Comparison of ENCODE assay signal across 9 cellular contexts in the genomic region with DNA sequence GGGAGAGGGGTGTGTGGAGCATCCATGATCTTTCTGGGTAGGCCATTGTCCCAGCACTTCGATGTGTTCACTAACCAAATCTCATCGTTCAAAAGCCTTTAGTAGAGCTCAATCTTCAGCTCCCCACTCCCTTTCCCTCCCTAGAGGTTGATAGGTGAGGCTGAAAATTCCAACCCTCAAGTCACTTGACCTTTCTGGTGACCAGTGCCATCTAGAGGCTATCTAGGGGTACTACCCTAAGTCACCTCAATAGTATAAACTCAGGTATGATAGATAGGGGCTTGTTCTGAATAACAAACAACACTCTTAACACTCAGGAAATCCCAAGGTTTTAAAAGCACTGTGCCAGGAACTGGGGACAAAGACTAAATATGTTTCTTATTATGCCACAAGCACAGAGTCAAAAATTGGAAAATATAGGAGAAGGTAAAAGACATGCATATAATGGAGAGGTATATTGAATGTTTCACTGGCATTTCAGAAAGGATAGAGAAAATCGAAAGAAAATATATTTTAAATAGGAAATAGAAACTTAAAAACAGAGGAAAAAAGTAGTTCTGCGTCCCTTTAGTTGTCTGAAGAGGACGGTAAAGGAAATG. TPM values are rescaled to one million over a fixed set of nuclear protein-coding genes. Genes with fewer than 3 reads are reported as not detected.
DNase-seq lines count a peak whose midpoint lies in the region; ATAC-seq and TF ChIP-seq lines count a peak whose summit lies in the region.
"Had no signal": no experiment of that assay in that cellular context is flagged by ENCODE, and none has a peak within 500 bp of the region (broad histone marks: within the 10 kb centered on the region; RNA-seq: fewer than 3 reads in every experiment).

No MANE protein-coding gene starts in this region.

- H3K36me3 ChIP-seq in osteoblast (ENCODE audit: insufficient read depth, low read length), result no peaks in the 10 kb centered on the region

- no peak overlapping the region for H3K4me2 ChIP-seq in osteoblast (ENCODE audit: insufficient read depth, low read length)

- no peaks in the 10 kb centered on the region for H3K79me2 ChIP-seq in osteoblast (ENCODE audit: insufficient read depth, low read length)

- H2AFZ ChIP-seq in osteoblast (ENCODE audit: low read length), result no peak overlapping the region

- H3K4me1 ChIP-seq in osteoblast (ENCODE audit: insufficient read depth, low read length), result no peaks in the 10 kb centered on the region

- no peak for DNase-seq in AG04450 (ENCODE audit: low read depth, low spot score)
- peak; percentile 17 for DNase-seq in GM03348 (ENCODE audit: low spot score)
- DNase-seq in KG1 (lab: John Stamatoyannopoulos, UW), result peak; percentile 2
- DNase-seq in SHP77 treated with DMSO at 0.1 percent for 48 hours (lab: John Stamatoyannopoulos, UW), result peak; percentile 3
- peak; percentile 51 for DNase-seq in dermis blood vessel endothelial cell
- DNase-seq in osteoblast (ENCODE audit: insufficient read length, low spot score, missing footprints), result no peak

- TF ChIP-seq CTCF in AG04450 (IDR thresholded peaks at IDR 0.05; ENCODE audit: low read depth, low read length) (peak; percentile 77), osteoblast (IDR thresholded peaks at IDR 0.05; ENCODE audit: extremely low read depth, low read depth, low read length) (peak; percentile 75)

- no peaks in the 10 kb centered on the region for H4K20me1 ChIP-seq in osteoblast (ENCODE audit: insufficient read depth, low read length)

- H3K27me3 ChIP-seq in AG04450 (ENCODE audit: control insufficient read depth, insufficient read depth, low read length) (no peaks in the 10 kb centered on the region), osteoblast (ENCODE audit: insufficient read depth, low read length) (no peaks in the 10 kb centered on the region)

- no peak for ATAC-seq in HG03469 (IDR thresholded peaks at IDR 0.05; ENCODE audit: unreplicated experiment)
- no peak for ATAC-seq in HG02763 (IDR thresholded peaks at IDR 0.05; ENCODE audit: unreplicated experiment)

- POLR2A ChIA-PET in AG04450 (lab: Yijun Ruan, JAX), result no interaction called here

- no peak overlapping the region for H3K4me3 ChIP-seq in AG04450 (ENCODE audit: low read depth, low read length)
- no peak overlapping the region for H3K4me3 ChIP-seq in osteoblast (ENCODE audit: insufficient read depth, low read length)

- H3K27ac ChIP-seq in AG04450 (ENCODE audit: low read depth, low read length) (no peak overlapping the region), osteoblast (ENCODE audit: low read depth, low read length) (no peak overlapping the region)

- CTCF ChIA-PET in AG04450 (lab: Charles Lee), result interaction anchor here (0.6 to 1.9 kb wide), 3 partner anchors 27 to 64 kb away, joined by 4 to 6 read pairs (median 5); no protein-coding TSS in a partner anchor

- H3K9me3 ChIP-seq in AG04450 (ENCODE audit: control insufficient read depth, insufficient read depth, low read length), result no peaks in the 10 kb centered on the region
- no peaks in the 10 kb centered on the region for H3K9me3 ChIP-seq in osteoblast (ENCODE audit: low read depth, low read length)

RNA-seq across cellular contexts. Expression of a gene that starts 42.9 kb away (rescaled TPM):
- not detected in 2 replicates for polyA plus RNA-seq in AG04450 (2011; rRNA removed)
- not detected in 2 replicates for polyA minus RNA-seq in AG04450 (2011; rRNA and poly(A)+ RNA removed)
- total RNA-seq in dermis blood vessel endothelial cell (not detected in 2 replicates), osteoblast (0.29 and 0.36 TPM in 2 replicates)
- total RNA-seq: pulmonary artery endothelial cell had no signal

Comparison
In these comparisons a context has a peak if more than half of its experiments do, and no peak if none do; other contexts are left out.
1. DNase-seq: peak in GM03348 (single experiment), KG1 (single experiment), SHP77 treated with DMSO at 0.1 percent for 48 hours (single experiment) and dermis blood vessel endothelial cell (single experiment); none in AG04450 (single experiment) and osteoblast (single experiment).